In genomic region chr20:40606237-40606636, GRCh38 we compare ENCODE assay signal across 18 cellular contexts.
A peak's percentile ranks its signal among the peaks of the same experiment; 100 is the strongest.
DNase-seq lines count a peak whose midpoint lies in the region; ATAC-seq, FAIRE-seq and TF ChIP-seq lines count a peak whose summit lies in the region.
"Had no signal": no experiment of that assay in that cellular context is flagged by ENCODE, and none has a peak within 500 bp of the region (broad histone marks: within the 10 kb centered on the region; RNA-seq: fewer than 3 reads in every experiment).

No MANE protein-coding gene starts in this region.

- H3K27me3 ChIP-seq in right lobe of liver (no peaks in the 10 kb centered on the region), HepG2 (ENCODE audit: control insufficient read depth in 1 of 2, insufficient read depth in 2 of 2, low read length in 2 of 2) (no peaks in the 10 kb centered on the region), left lung (peaks cover 0 to 11% of the 10 kb centered on the region in 2 donors), trophoblast cell (ENCODE audit: insufficient read depth, low read length) (no peaks in the 10 kb centered on the region), testis (no peaks in the 10 kb centered on the region)
- H3K27me3 ChIP-seq: BE2C had no signal

- H2BK12ac ChIP-seq in trophoblast cell (ENCODE audit: low read length), result no peak overlapping the region

- H3K9ac ChIP-seq in HepG2 (ENCODE audit: insufficient read depth, low read depth, low read length) (no peak overlapping the region), trophoblast cell (ENCODE audit: low read length) (no peak overlapping the region)

- H2BK120ac ChIP-seq in trophoblast cell (ENCODE audit: insufficient read depth, low read length, poor library complexity), result no peak overlapping the region

- no peak for TF ChIP-seq POLR2A in right lobe of liver (IDR thresholded peaks at IDR 0.05)
- no peak for TF ChIP-seq POLR2A in HepG2 (IDR thresholded peaks at IDR 0.05; ENCODE audit: insufficient read depth in 1 of 2, low read depth in 2 of 2, low read length in 2 of 2)
- TF ChIP-seq POLR2A in testis (IDR thresholded peaks at IDR 0.05), result no peak

- no peak overlapping the region for H2AK5ac ChIP-seq in trophoblast cell (ENCODE audit: low read length)

- TF ChIP-seq CTCF in right lobe of liver (IDR thresholded peaks at IDR 0.05) (no peak), HepG2 (CRISPR knock-in tag; IDR thresholded peaks at IDR 0.05) (no peak), osteocyte (IDR thresholded peaks at IDR 0.05) (no peak), left lung (IDR thresholded peaks at IDR 0.05) (no peak), testis (IDR thresholded peaks at IDR 0.05) (no peak)

- H2AFZ ChIP-seq in HepG2 (ENCODE audit: low read length), result no peak overlapping the region
- H2AFZ ChIP-seq in trophoblast cell (ENCODE audit: insufficient read depth, low read length, poor library complexity), result no peak overlapping the region

- H3K9me3 Mint-ChIP-seq in osteocyte (ENCODE audit: unreplicated experiment), result no peaks in the 10 kb centered on the region

- no peaks in the 10 kb centered on the region for H3K79me1 ChIP-seq in trophoblast cell (ENCODE audit: low read length)

- no peaks in the 10 kb centered on the region for H3K4me1 Mint-ChIP-seq in osteocyte (ENCODE audit: unreplicated experiment)
- H3K4me1 Mint-ChIP-seq: CD4-positive, CD25-positive, alpha-beta regulatory T cell; CD8-positive, alpha-beta memory T cell had no signal

- no peaks in the 10 kb centered on the region for H3K4me1 ChIP-seq in right lobe of liver
- H3K4me1 ChIP-seq in HepG2 (ENCODE audit: insufficient read depth, low read length), result no peaks in the 10 kb centered on the region
- no peaks in the 10 kb centered on the region for H3K4me1 ChIP-seq in left lung
- H3K4me1 ChIP-seq in trophoblast cell (ENCODE audit: control insufficient read depth in 1 of 2, insufficient read depth in 2 of 2, low read length in 2 of 2), result no peaks in the 10 kb centered on the region
- H3K4me1 ChIP-seq in testis, result no peaks in the 10 kb centered on the region
- H3K4me1 ChIP-seq: BE2C, HAP-1 had no signal

- H4K20me1 ChIP-seq in HepG2 (ENCODE audit: insufficient read depth, low read length), result no peaks in the 10 kb centered on the region

- H4K8ac ChIP-seq in trophoblast cell (ENCODE audit: low read depth, low read length), result no peak overlapping the region

- TF ChIP-seq EP300 in HepG2 (IDR thresholded peaks at IDR 0.05; ENCODE audit: low read depth in 2 of 2, low read length in 2 of 2) (no peak), HepG2 (CRISPR knock-in tag; IDR thresholded peaks at IDR 0.05; ENCODE audit: borderline replicate concordance) (no peak)

- H3K9me3 ChIP-seq in right lobe of liver (no peaks in the 10 kb centered on the region), HepG2 (ENCODE audit: low read length) (no peaks in the 10 kb centered on the region), left lung (no peaks in the 10 kb centered on the region), trophoblast cell (ENCODE audit: insufficient read depth, low read depth, low read length) (no peaks in the 10 kb centered on the region), testis (no peaks in the 10 kb centered on the region)
- H3K9me3 ChIP-seq: BE2C, HAP-1 had no signal

- peaks cover 56% of the 10 kb centered on the region for H3K27me3 Mint-ChIP-seq in osteocyte (ENCODE audit: unreplicated experiment)

- CTCF ChIA-PET in HepG2 (lab: Yijun Ruan, JAX; ENCODE audit: low intra/inter-chr PET ratio, low total read pairs), result no interaction called here

- H3K36me3 ChIP-seq in right lobe of liver, result no peaks in the 10 kb centered on the region
- H3K36me3 ChIP-seq in HepG2 (replicated peaks in 1 of 2; ENCODE audit: control insufficient read depth in 1 of 2, insufficient read depth in 2 of 2, low read length in 2 of 2), result no peaks in the 10 kb centered on the region
- no peaks in the 10 kb centered on the region for H3K36me3 ChIP-seq in left lung
- H3K36me3 ChIP-seq in trophoblast cell (ENCODE audit: control insufficient read depth in 1 of 2, insufficient read depth in 2 of 2, low read length in 2 of 2), result no peaks in the 10 kb centered on the region
- no peaks in the 10 kb centered on the region for H3K36me3 ChIP-seq in testis (ENCODE audit: low read depth, missing control alignments)
- H3K36me3 ChIP-seq: BE2C, HAP-1 had no signal

- no peak for FAIRE-seq in HepG2 (lab: Jason Lieb, UNC)
- FAIRE-seq: GM12878 had no signal

- no TSS peak for BruUV-seq in HepG2 (replicated peaks; lab: Mats Ljungman, UMichigan)

- H3K4me2 ChIP-seq in HepG2 (ENCODE audit: low read depth, low read length) (no peak overlapping the region), trophoblast cell (ENCODE audit: low read length) (no peak overlapping the region)

- no peak overlapping the region for H3K27ac ChIP-seq in right lobe of liver
- no peak overlapping the region for H3K27ac ChIP-seq in HepG2 (ENCODE audit: extremely low read length, insufficient read depth, low read length)
- no peak overlapping the region for H3K27ac ChIP-seq in left lung
- no peak overlapping the region for H3K27ac ChIP-seq in trophoblast cell (ENCODE audit: low read depth, low read length)
- no peak overlapping the region for H3K27ac ChIP-seq in testis

- ATAC-seq in right lobe of liver (peak; percentile 21 to 76 (median 48)), HepG2 (no peak; the same call in 2 of the 3 replicates), esophagus mucosa (peak; percentile 26), left lung (no peak)
- ATAC-seq: GM12878 had no signal

- H3K23ac ChIP-seq in trophoblast cell (ENCODE audit: low read length), result no peak overlapping the region

- no peak overlapping the region for H2BK5ac ChIP-seq in trophoblast cell (ENCODE audit: low read depth, low read length, poor library complexity)

- no peak overlapping the region for H3K14ac ChIP-seq in trophoblast cell (ENCODE audit: low read length)

- no peak overlapping the region for H3K18ac ChIP-seq in trophoblast cell (ENCODE audit: low read length)

- no peak for DNase-seq in right lobe of liver
- no peak for DNase-seq in HepG2 (ENCODE audit: low spot score)
- peak; percentile 59 for DNase-seq in osteocyte (ENCODE audit: extremely low spot score, unreplicated experiment)
- no peak for DNase-seq in left lung
- DNase-seq in trophoblast cell, result no peak
- no peak for DNase-seq in testis
- DNase-seq: BE2C; C1 segment of cervical spinal cord; CD4-positive, CD25-positive, alpha-beta regulatory T cell; CD8-positive, alpha-beta memory T cell; COR-L47; DMS 273 treated with DMSO at 0.1 percent for 48 hours; DMS53; DND-41; EL had no signal

- in situ Hi-C loops in HepG2 (cut with HindIII; ENCODE audit: extremely low pct_ligation_motif_present, low pct_unique_long_range_greater_than_20kb), result no loop called here

- H3K4me3 ChIP-seq in right lobe of liver (no peak overlapping the region), HepG2 (replicated peaks in 1 of 3; ENCODE audit: insufficient read depth in 1 of 3, low read depth in 2 of 3, low read length in 3 of 3) (no peak overlapping the region), left lung (no peak overlapping the region), trophoblast cell (ENCODE audit: low read depth, low read length) (no peak overlapping the region), testis (no peak overlapping the region)
- H3K4me3 ChIP-seq: GM12878, HAP-1 had no signal

- no peak overlapping the region for H4K12ac ChIP-seq in trophoblast cell (ENCODE audit: low read depth, low read length)

- no peak overlapping the region for H3K4me3 Mint-ChIP-seq in osteocyte (ENCODE audit: unreplicated experiment)
- H3K4me3 Mint-ChIP-seq: CD4-positive, CD25-positive, alpha-beta regulatory T cell; CD8-positive, alpha-beta memory T cell had no signal

- no peak overlapping the region for H3K27ac Mint-ChIP-seq in osteocyte (ENCODE audit: unreplicated experiment)
- H3K27ac Mint-ChIP-seq: CD4-positive, CD25-positive, alpha-beta regulatory T cell; CD8-positive, alpha-beta memory T cell had no signal

- no peak overlapping the region for H3K4ac ChIP-seq in trophoblast cell (ENCODE audit: low read depth, low read length)

- H3K36me3 Mint-ChIP-seq in osteocyte (ENCODE audit: unreplicated experiment), result no peaks in the 10 kb centered on the region
- H3K36me3 Mint-ChIP-seq: CD4-positive, CD25-positive, alpha-beta regulatory T cell; CD8-positive, alpha-beta memory T cell had no signal

- H3K79me2 ChIP-seq in HepG2 (ENCODE audit: insufficient read depth, low read length) (no peaks in the 10 kb centered on the region), trophoblast cell (ENCODE audit: control insufficient read depth, insufficient read depth, low read length, poor library complexity) (no peaks in the 10 kb centered on the region)

- intact Hi-C loops in right lobe of liver (cut with DNase I) (no loop called here), HepG2 (cut with micrococcal nuclease; ENCODE audit: unreplicated experiment) (no loop called here), left lung (cut with DNase I) (no loop called here), testis (cut with DNase I; ENCODE audit: low total_unique reads) (no loop called here)

- POLR2A ChIA-PET in HepG2 (lab: Yijun Ruan, JAX), result no interaction called here

- WGBS in right lobe of liver (ENCODE audit: insufficient coverage, low coverage, low lambda C conversion rate, missing lambda C conversion rate), result no CpG with 5 or more reads among the region's 3 CpGs
- 31% methylated on average over 3 of the region's 3 CpGs for whole genome bisulfite sequencing in HepG2 (ENCODE audit: low lambda C conversion rate)
- WGBS in trophoblast cell (ENCODE audit: extremely low coverage, insufficient coverage, insufficient read length), result no CpG with 5 or more reads among the region's 3 CpGs
- WGBS in testis, 2 donors, result 85% methylated on average over 3 of the region's 3 CpGs

- no peak for TF ChIP-seq RAD21 in HepG2 (CRISPR knock-in tag; IDR thresholded peaks at IDR 0.05)

- no peak overlapping the region for H4K91ac ChIP-seq in trophoblast cell (ENCODE audit: low read depth, low read length)

TF ChIP-seq in HepG2, 621 proteins besides CTCF, POLR2A, EP300 and RAD21 (continues in another document):
- TF ChIP-seq ZNF552 (CRISPR knock-in tag; IDR thresholded peaks at IDR 0.05; ENCODE audit: borderline replicate concordance), result no peak
- no peak for TF ChIP-seq MEF2D (CRISPR knock-in tag; IDR thresholded peaks at IDR 0.05)
- TF ChIP-seq ZFP62 (CRISPR knock-in tag; IDR thresholded peaks at IDR 0.05), result no peak
- TF ChIP-seq NONO (IDR thresholded peaks at IDR 0.05), result no peak
- no peak for TF ChIP-seq NONO (CRISPR knock-in tag; conservative IDR thresholded peaks at IDR 0.05)
- no peak for TF ChIP-seq ZEB1 (IDR thresholded peaks at IDR 0.05; ENCODE audit: insufficient replicate concordance, low read depth)

Comparison
In these comparisons a context has a peak if more than half of its experiments do, and no peak if none do; other contexts are left out.
1. ATAC-seq: peak in right lobe of liver (4 of 4) and esophagus mucosa (single experiment); none in HepG2 (single experiment) and left lung (single experiment).